Comparison of ENCODE assay signal across 11 cellular contexts in the genomic region with DNA sequence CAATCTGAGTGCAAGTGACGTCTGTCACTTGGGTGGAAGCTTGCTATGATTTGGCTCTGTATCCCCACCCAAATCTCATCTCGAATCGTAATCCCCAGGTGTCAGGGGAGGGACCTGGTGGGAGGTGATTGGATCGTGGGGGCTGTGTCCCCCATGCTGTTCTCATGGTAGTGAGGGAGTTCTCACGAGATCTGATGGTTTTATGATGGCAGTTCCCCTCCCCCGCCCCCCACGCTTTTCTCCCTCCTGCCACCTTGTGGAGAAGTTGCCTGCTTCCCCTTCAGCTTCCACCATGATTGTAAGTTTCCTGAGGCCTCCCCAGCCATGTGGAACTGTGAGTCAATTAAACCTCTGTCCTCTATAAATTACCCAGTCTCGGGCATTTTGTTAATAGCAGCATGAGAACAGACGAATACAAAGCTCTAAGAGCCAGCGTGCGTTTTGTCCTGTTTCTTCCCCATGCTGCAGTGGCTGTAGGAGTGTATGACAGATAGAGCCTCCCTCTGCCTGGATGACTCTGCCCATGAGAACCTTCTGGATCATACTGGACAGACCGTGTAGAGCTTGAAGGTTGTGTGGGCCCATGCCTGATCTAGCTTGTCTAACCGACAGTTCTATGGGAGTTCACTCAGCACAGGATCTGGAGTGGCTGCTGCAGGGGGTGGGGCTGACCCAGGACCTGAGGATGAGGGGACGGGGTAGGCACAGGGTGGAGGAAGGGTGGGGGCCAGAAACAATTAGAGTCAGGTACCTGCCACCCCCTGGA.
A peak's percentile ranks its signal among the peaks of the same experiment; 100 is the strongest.
DNase-seq lines count a peak whose midpoint lies in the region; ATAC-seq and TF ChIP-seq lines count a peak whose summit lies in the region.
"Had no signal": no experiment of that assay in that cellular context is flagged by ENCODE, and none has a peak within 500 bp of the region (broad histone marks: within the 10 kb centered on the region; RNA-seq: fewer than 3 reads in every experiment).

No MANE protein-coding gene starts in this region.

- peaks cover 17 to 58% (median 37%) of the 10 kb centered on the region in 4 donors for H3K4me1 Mint-ChIP-seq in CD4-positive, CD25-positive, alpha-beta regulatory T cell
- peaks cover 19% of the 10 kb centered on the region for H3K4me1 Mint-ChIP-seq in HFFc6 (ENCODE audit: low read depth)
- H3K4me1 Mint-ChIP-seq in activated T-helper 17 cell treated with anti-CD3 and anti-CD28 coated beads, Interleukin-2, amount 50 U/mL, for 72 hours = peaks cover 16% of the 10 kb centered on the region

- peaks cover 4% of the 10 kb centered on the region for H3K36me3 Mint-ChIP-seq in CD4-positive, CD25-positive, alpha-beta regulatory T cell
- H3K36me3 Mint-ChIP-seq in HFFc6 (ENCODE audit: low read depth) = no peaks in the 10 kb centered on the region
- no peaks in the 10 kb centered on the region for H3K36me3 Mint-ChIP-seq in activated T-helper 17 cell treated with anti-CD3 and anti-CD28 coated beads, Interleukin-2, amount 50 U/mL, for 72 hours (ENCODE audit: low read depth)

- H3K9me3 ChIP-seq in CD4-positive, CD25-positive, alpha-beta regulatory T cell (ENCODE audit: control insufficient read depth in 2 of 2, low read length in 2 of 2) = no peaks in the 10 kb centered on the region
- H3K9me3 ChIP-seq in right lobe of liver = no peaks in the 10 kb centered on the region

- H3K27me3 ChIP-seq in CD4-positive, CD25-positive, alpha-beta regulatory T cell (ENCODE audit: control insufficient read depth, insufficient read depth, low read length) = no peaks in the 10 kb centered on the region
- H3K27me3 ChIP-seq in right lobe of liver = no peaks in the 10 kb centered on the region

- no peak for ATAC-seq in CD4-positive, CD25-positive, alpha-beta regulatory T cell (ENCODE audit: low read depth in 2 of 2)
- ATAC-seq in activated T-helper 17 cell treated with anti-CD3 and anti-CD28 coated beads, Interleukin-2, amount 50 U/mL, for 72 hours (replicated peaks) = no peak
- ATAC-seq in right lobe of liver (no peak), HG03039 (IDR thresholded peaks at IDR 0.05; ENCODE audit: unreplicated experiment) (no peak), GM19035 (IDR thresholded peaks at IDR 0.05; ENCODE audit: unreplicated experiment) (no peak), HG02973 (IDR thresholded peaks at IDR 0.05; ENCODE audit: unreplicated experiment) (no peak)

- peak overlapping the region in 2 of 3 donors; percentile 75 to 88 for H3K27ac Mint-ChIP-seq in CD4-positive, CD25-positive, alpha-beta regulatory T cell
- no peak overlapping the region for H3K27ac Mint-ChIP-seq in HFFc6
- H3K27ac Mint-ChIP-seq in activated T-helper 17 cell treated with anti-CD3 and anti-CD28 coated beads, Interleukin-2, amount 50 U/mL, for 72 hours = peak overlapping the region; percentile 28

- no peak overlapping the region for H3K27ac ChIP-seq in CD4-positive, CD25-positive, alpha-beta regulatory T cell (ENCODE audit: insufficient read depth, low read length, poor library complexity, severe bottlenecking)
- peak overlapping the region in 1 of 3 donors; percentile 0 for H3K27ac ChIP-seq in right lobe of liver
- H3K27ac ChIP-seq: coronary artery had no signal

- peak in 1 of 3 donors; percentile 30 for DNase-seq in CD4-positive, CD25-positive, alpha-beta regulatory T cell
- DNase-seq in HFFc6 (no peak), right lobe of liver (no peak), SK-N-DZ (ENCODE audit: low spot score) (no peak)
- DNase-seq: activated T-cell treated with anti-CD3 and anti-CD28 coated beads, Interleukin-2, amount 50 U/mL, for 48 hours; nucleus accumbens had no signal

- peaks cover 39% of the 10 kb centered on the region for H3K4me1 ChIP-seq in CD4-positive, CD25-positive, alpha-beta regulatory T cell (ENCODE audit: control insufficient read depth, insufficient read depth, low read length, poor library complexity, severe bottlenecking)
- peaks cover 0 to 22% (median 9%) of the 10 kb centered on the region in 4 donors for H3K4me1 ChIP-seq in right lobe of liver

- peaks cover 0 to 5% (median 0%) of the 10 kb centered on the region in 7 donors for H3K9me3 Mint-ChIP-seq in CD4-positive, CD25-positive, alpha-beta regulatory T cell
- H3K9me3 Mint-ChIP-seq in HFFc6 = no peaks in the 10 kb centered on the region
- no peaks in the 10 kb centered on the region for H3K9me3 Mint-ChIP-seq in activated T-helper 17 cell treated with anti-CD3 and anti-CD28 coated beads, Interleukin-2, amount 50 U/mL, for 72 hours

- no peaks in the 10 kb centered on the region for H3K27me3 Mint-ChIP-seq in CD4-positive, CD25-positive, alpha-beta regulatory T cell
- peaks cover 17% of the 10 kb centered on the region for H3K27me3 Mint-ChIP-seq in HFFc6 (ENCODE audit: insufficient read depth)
- no peaks in the 10 kb centered on the region for H3K27me3 Mint-ChIP-seq in activated T-helper 17 cell treated with anti-CD3 and anti-CD28 coated beads, Interleukin-2, amount 50 U/mL, for 72 hours

- intact Hi-C loops in right lobe of liver (cut with DNase I) = no loop called here

- no peaks in the 10 kb centered on the region for H3K36me3 ChIP-seq in CD4-positive, CD25-positive, alpha-beta regulatory T cell (ENCODE audit: control insufficient read depth, insufficient read depth, low read length)
- H3K36me3 ChIP-seq in right lobe of liver = no peaks in the 10 kb centered on the region

- no peak for TF ChIP-seq POLR2A in right lobe of liver (IDR thresholded peaks at IDR 0.05)

- H3K4me3 Mint-ChIP-seq in CD4-positive, CD25-positive, alpha-beta regulatory T cell = peak overlapping the region in 1 of 4 donors; percentile 47
- no peak overlapping the region for H3K4me3 Mint-ChIP-seq in HFFc6
- H3K4me3 Mint-ChIP-seq in activated T-helper 17 cell treated with anti-CD3 and anti-CD28 coated beads, Interleukin-2, amount 50 U/mL, for 72 hours = no peak overlapping the region

- peak; percentile 45; the same call in 1 of the 2 replicates for TF ChIP-seq CTCF in HFFc6 (IDR thresholded peaks at IDR 0.05)
- TF ChIP-seq CTCF in right lobe of liver (IDR thresholded peaks at IDR 0.05) = peak in 3 of 4 donors; percentile 4 to 28 (median 8)

- H3K4me3 ChIP-seq in CD4-positive, CD25-positive, alpha-beta regulatory T cell (ENCODE audit: low read depth, low read length) = no peak overlapping the region
- H3K4me3 ChIP-seq in right lobe of liver = no peak overlapping the region
- H3K4me3 ChIP-seq: coronary artery had no signal

- WGBS in right lobe of liver (ENCODE audit: insufficient coverage, low coverage, low lambda C conversion rate, missing lambda C conversion rate) = 96% methylated on average over 4 of the region's 14 CpGs
